In the genomic region with DNA sequence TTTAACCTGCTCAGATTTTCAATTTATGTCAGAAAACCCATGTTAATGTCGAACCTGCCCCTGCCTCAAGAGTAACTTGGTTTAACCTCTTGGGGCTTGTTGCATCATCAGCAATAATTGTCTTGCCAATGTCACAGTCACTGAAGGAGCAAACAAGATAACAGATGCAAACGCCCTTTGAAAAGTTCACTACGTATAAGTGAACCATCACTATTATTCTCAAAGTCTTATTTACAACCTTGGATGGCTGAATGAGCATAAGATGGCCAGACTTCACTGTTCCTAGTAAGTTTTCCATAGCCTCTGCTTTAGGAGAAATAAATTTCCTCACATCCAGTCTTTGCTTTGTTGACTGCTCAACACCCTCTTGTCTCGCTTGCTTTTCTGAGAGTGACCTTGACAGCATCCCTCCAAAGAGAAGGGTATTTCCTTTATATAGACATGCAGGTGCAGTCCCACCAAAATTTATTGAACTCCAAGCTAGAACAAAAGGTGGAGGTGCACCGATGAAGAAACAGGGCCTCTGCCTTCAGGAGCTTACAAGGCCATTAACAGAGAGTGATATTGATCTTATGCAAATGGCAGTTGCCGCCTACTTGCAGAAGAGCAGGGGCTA, we compare ENCODE assay signal across 1 cellular context.
TF ChIP-seq lines count a peak whose summit lies in the region.

No MANE protein-coding gene starts in this region.

TF ChIP-seq in K562, 482 proteins besides CTCF, POLR2A, EP300 and RAD21 (continued from another document and continues in another):
- TF ChIP-seq ZNF592 (IDR thresholded peaks at IDR 0.05) (no peak; the same call in none of the 2 replicates), ERF (CRISPR knock-in tag; IDR thresholded peaks at IDR 0.05) (peak; percentile 10; the same call in 1 of the 2 replicates), E4F1 (CRISPR knock-in tag; IDR thresholded peaks at IDR 0.05; ENCODE audit: borderline replicate concordance) (no peak), SREBF2 (CRISPR knock-in tag; IDR thresholded peaks at IDR 0.05) (0 out of 2 replicates have a peak, but pooled peaks have one; percentile 28), RBFOX2 (IDR thresholded peaks at IDR 0.05; ENCODE audit: low read depth, low read length) (no peak), FOSL1 (tag; conservative IDR thresholded peaks at IDR 0.05) (peak; percentile 69), KLF1 (tag; IDR thresholded peaks at IDR 0.05) (peak; percentile 66), ADNP (tag; IDR thresholded peaks at IDR 0.05) (no peak), ZNF589 (CRISPR knock-in tag; IDR thresholded peaks at IDR 0.05; ENCODE audit: low read depth) (no peak), JUNB (CRISPR knock-in tag; conservative IDR thresholded peaks at IDR 0.05) (no peak), ETV6 (IDR thresholded peaks at IDR 0.05; ENCODE audit: borderline replicate concordance in 1 of 2, low read depth in 2 of 2, low read length in 1 of 2) (no peak), ETV6 (CRISPR knock-in tag; IDR thresholded peaks at IDR 0.05; ENCODE audit: borderline replicate concordance) (no peak), HDGF (IDR thresholded peaks at IDR 0.05) (peak; percentile 88), ZFP1 (CRISPR knock-in tag; IDR thresholded peaks at IDR 0.05) (0 out of 2 replicates have a peak, but pooled peaks have one; percentile 16), PCBP2 (IDR thresholded peaks at IDR 0.05; ENCODE audit: low read depth, low read length, poor library complexity, severe bottlenecking) (no peak), JUN (IDR thresholded peaks at IDR 0.05; ENCODE audit: borderline replicate concordance, low read depth, low read length) (peak; percentile 51; the same call in 1 of the 2 replicates), JUN (CRISPR knock-in tag; IDR thresholded peaks at IDR 0.05; ENCODE audit: borderline replicate concordance) (0 out of 2 replicates have a peak, but pooled peaks have one; percentile 12), RHOXF2B (CRISPR knock-in tag; conservative IDR thresholded peaks at IDR 0.05) (no peak), PKNOX1 (IDR thresholded peaks at IDR 0.05) (peak; percentile 64), RBM14 (IDR thresholded peaks at IDR 0.05; ENCODE audit: borderline replicate concordance, insufficient read depth, low read depth, low read length) (no peak), SPI1 (IDR thresholded peaks at IDR 0.05; ENCODE audit: borderline replicate concordance, low read depth, low read length) (no peak), E2F6 (IDR thresholded peaks at IDR 0.05; ENCODE audit: borderline replicate concordance in 1 of 2, extremely low read depth in 1 of 2, insufficient read depth in 1 of 2, insufficient read length in 1 of 2, low read depth in 1 of 2, low read length in 1 of 2, poor library complexity in 1 of 2, severe bottlenecking in 1 of 2) (no peak), TAF7 (tag; IDR thresholded peaks at IDR 0.05) (peak; percentile 31; the same call in 1 of the 2 replicates), CEBPB (tag; IDR thresholded peaks at IDR 0.05) (peak; percentile 99), PPARD (CRISPR knock-in tag; IDR thresholded peaks at IDR 0.05) (no peak), TCF3 (CRISPR knock-in tag; IDR thresholded peaks at IDR 0.05) (peak; percentile 48), ZNF668 (CRISPR knock-in tag; IDR thresholded peaks at IDR 0.05) (no peak), CBX3 (IDR thresholded peaks at IDR 0.05; ENCODE audit: borderline replicate concordance in 1 of 2, low read length in 2 of 2) (no peak), HDAC1 (IDR thresholded peaks at IDR 0.05) (peak in 1 of 2 experiments; percentile 31; a peak in 1 of 4 replicates), ZNF511 (CRISPR knock-in tag; IDR thresholded peaks at IDR 0.05) (no peak), FOS (IDR thresholded peaks at IDR 0.05; ENCODE audit: extremely low read depth, insufficient read length) (no peak), SMC3 (conservative IDR thresholded peaks at IDR 0.05; ENCODE audit: insufficient read depth, low read depth, low read length) (no peak)
- TF ChIP-seq, protein P1, sequence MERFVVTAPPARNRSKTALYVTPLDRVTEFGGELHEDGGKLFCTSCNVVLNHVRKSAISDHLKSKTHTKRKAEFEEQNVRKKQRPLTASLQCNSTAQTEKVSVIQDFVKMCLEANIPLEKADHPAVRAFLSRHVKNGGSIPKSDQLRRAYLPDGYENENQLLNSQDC (CRISPR knock-in tag; IDR thresholded peaks at IDR 0.05) = no peak
- TF ChIP-seq, protein P2, sequence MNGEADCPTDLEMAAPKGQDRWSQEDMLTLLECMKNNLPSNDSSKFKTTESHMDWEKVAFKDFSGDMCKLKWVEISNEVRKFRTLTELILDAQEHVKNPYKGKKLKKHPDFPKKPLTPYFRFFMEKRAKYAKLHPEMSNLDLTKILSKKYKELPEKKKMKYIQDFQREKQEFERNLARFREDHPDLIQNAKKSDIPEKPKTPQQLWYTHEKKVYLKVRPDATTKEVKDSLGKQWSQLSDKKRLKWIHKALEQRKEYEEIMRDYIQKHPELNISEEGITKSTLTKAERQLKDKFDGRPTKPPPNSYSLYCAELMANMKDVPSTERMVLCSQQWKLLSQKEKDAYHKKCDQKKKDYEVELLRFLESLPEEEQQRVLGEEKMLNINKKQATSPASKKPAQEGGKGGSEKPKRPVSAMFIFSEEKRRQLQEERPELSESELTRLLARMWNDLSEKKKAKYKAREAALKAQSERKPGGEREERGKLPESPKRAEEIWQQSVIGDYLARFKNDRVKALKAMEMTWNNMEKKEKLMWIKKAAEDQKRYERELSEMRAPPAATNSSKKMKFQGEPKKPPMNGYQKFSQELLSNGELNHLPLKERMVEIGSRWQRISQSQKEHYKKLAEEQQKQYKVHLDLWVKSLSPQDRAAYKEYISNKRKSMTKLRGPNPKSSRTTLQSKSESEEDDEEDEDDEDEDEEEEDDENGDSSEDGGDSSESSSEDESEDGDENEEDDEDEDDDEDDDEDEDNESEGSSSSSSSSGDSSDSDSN (IDR thresholded peaks at IDR 0.05; ENCODE audit: borderline replicate concordance in 1 of 2, low read depth in 2 of 2, low read length in 2 of 2) = 0 out of 4 replicates have a peak, but pooled peaks of 1 of the 2 experiments have one; percentile 13
- TF ChIP-seq, protein P3, sequence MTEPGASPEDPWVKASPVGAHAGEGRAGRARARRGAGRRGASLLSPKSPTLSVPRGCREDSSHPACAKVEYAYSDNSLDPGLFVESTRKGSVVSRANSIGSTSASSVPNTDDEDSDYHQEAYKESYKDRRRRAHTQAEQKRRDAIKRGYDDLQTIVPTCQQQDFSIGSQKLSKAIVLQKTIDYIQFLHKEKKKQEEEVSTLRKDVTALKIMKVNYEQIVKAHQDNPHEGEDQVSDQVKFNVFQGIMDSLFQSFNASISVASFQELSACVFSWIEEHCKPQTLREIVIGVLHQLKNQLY (CRISPR knock-in tag; conservative IDR thresholded peaks at IDR 0.05) = no peak
- TF ChIP-seq, protein P4, sequence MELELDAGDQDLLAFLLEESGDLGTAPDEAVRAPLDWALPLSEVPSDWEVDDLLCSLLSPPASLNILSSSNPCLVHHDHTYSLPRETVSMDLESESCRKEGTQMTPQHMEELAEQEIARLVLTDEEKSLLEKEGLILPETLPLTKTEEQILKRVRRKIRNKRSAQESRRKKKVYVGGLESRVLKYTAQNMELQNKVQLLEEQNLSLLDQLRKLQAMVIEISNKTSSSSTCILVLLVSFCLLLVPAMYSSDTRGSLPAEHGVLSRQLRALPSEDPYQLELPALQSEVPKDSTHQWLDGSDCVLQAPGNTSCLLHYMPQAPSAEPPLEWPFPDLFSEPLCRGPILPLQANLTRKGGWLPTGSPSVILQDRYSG (tag; conservative IDR thresholded peaks at IDR 0.05; ENCODE audit: low read depth) = 0 out of 2 replicates have a peak, but pooled peaks have one; percentile 30
- TF ChIP-seq, protein P5, sequence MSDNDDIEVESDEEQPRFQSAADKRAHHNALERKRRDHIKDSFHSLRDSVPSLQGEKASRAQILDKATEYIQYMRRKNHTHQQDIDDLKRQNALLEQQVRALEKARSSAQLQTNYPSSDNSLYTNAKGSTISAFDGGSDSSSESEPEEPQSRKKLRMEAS (CRISPR knock-in tag; IDR thresholded peaks at IDR 0.05) = no peak
- TF ChIP-seq, protein P6, sequence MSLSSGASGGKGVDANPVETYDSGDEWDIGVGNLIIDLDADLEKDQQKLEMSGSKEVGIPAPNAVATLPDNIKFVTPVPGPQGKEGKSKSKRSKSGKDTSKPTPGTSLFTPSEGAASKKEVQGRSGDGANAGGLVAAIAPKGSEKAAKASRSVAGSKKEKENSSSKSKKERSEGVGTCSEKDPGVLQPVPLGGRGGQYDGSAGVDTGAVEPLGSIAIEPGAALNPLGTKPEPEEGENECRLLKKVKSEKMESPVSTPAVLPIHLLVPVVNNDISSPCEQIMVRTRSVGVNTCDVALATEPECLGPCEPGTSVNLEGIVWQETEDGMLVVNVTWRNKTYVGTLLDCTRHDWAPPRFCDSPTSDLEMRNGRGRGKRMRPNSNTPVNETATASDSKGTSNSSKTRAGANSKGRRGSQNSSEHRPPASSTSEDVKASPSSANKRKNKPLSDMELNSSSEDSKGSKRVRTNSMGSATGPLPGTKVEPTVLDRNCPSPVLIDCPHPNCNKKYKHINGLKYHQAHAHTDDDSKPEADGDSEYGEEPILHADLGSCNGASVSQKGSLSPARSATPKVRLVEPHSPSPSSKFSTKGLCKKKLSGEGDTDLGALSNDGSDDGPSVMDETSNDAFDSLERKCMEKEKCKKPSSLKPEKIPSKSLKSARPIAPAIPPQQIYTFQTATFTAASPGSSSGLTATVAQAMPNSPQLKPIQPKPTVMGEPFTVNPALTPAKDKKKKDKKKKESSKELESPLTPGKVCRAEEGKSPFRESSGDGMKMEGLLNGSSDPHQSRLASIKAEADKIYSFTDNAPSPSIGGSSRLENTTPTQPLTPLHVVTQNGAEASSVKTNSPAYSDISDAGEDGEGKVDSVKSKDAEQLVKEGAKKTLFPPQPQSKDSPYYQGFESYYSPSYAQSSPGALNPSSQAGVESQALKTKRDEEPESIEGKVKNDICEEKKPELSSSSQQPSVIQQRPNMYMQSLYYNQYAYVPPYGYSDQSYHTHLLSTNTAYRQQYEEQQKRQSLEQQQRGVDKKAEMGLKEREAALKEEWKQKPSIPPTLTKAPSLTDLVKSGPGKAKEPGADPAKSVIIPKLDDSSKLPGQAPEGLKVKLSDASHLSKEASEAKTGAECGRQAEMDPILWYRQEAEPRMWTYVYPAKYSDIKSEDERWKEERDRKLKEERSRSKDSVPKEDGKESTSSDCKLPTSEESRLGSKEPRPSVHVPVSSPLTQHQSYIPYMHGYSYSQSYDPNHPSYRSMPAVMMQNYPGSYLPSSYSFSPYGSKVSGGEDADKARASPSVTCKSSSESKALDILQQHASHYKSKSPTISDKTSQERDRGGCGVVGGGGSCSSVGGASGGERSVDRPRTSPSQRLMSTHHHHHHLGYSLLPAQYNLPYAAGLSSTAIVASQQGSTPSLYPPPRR (CRISPR knock-in tag; IDR thresholded peaks at IDR 0.05; ENCODE audit: borderline replicate concordance) = no peak
